In genomic region chr14:34549276-34549966, GRCh38 we compare ENCODE assay signal across 7 cellular contexts. TPM values are rescaled to one million over a fixed set of nuclear protein-coding genes. Genes with fewer than 3 reads are reported as not detected.
DNase-seq lines count a peak whose midpoint lies in the region; ATAC-seq, FAIRE-seq and TF ChIP-seq lines count a peak whose summit lies in the region.
"Not testable (repeated sequence)": the region's sequence is repeated elsewhere in the genome, so short reads cannot be mapped to it uniquely, and the experiment has no call there.

No MANE protein-coding gene starts in this region.

- H3K9me3 ChIP-seq in BLaER1; CD8-positive, alpha-beta memory T cell (ENCODE audit: low read length); T-helper 17 cell (ENCODE audit: control insufficient read depth, low read length, poor library complexity, severe bottlenecking); HepG2 (ENCODE audit: low read length); neuronal stem cell (replicated peaks in 1 of 2; ENCODE audit: control insufficient read depth in 2 of 2, insufficient read depth in 1 of 2, low read depth in 1 of 2, low read length in 2 of 2); gastrocnemius medialis: not testable (repeated sequence)

- H3K23ac ChIP-seq in neuronal stem cell (ENCODE audit: low read depth, low read length, poor library complexity): not testable (repeated sequence)

- H3K4me3 Mint-ChIP-seq in CD8-positive, alpha-beta memory T cell: peak overlapping the region in 4 of 7 donors; percentile 25 to 58 (median 42)
- not testable (repeated sequence) for H3K4me3 Mint-ChIP-seq in T-helper 17 cell; activated T-cell treated with anti-CD3 and anti-CD28 coated beads, Interleukin-2, amount 50 U/mL, for 24 hours

- in situ Hi-C loops in HepG2 (cut with HindIII; ENCODE audit: extremely low pct_ligation_motif_present, low pct_unique_long_range_greater_than_20kb); gastrocnemius medialis (cut with MboI; ENCODE audit: low sequenced_read_pairs in 4 of 4): not testable (repeated sequence)

- 90% methylated on average over 19 of the region's 19 CpGs for WGBS in HepG2 (ENCODE audit: low lambda C conversion rate)
- WGBS in neuronal stem cell (ENCODE audit: extremely low coverage in 2 of 2, insufficient read length in 2 of 2, insufficient replicate concordance in 1 of 2), 2 donors: no CpG with 5 or more reads among the region's 19 CpGs

- peaks cover 13 to 24% (median 17%) of the 10 kb centered on the region in 3 donors for H3K4me1 Mint-ChIP-seq in CD8-positive, alpha-beta memory T cell
- not testable (repeated sequence) for H3K4me1 Mint-ChIP-seq in T-helper 17 cell
- H3K4me1 Mint-ChIP-seq in activated T-cell treated with anti-CD3 and anti-CD28 coated beads, Interleukin-2, amount 50 U/mL, for 24 hours (ENCODE audit: low read depth): peaks cover 18% of the 10 kb centered on the region

- intact Hi-C loops in HepG2 (cut with micrococcal nuclease; ENCODE audit: unreplicated experiment); gastrocnemius medialis (cut with DNase I; ENCODE audit: low total_unique reads): not testable (repeated sequence)

- peak overlapping the region; percentile 58 for H2BK15ac ChIP-seq in neuronal stem cell (ENCODE audit: low read length)

- not testable (repeated sequence) for H3K27me3 Mint-ChIP-seq in CD8-positive, alpha-beta memory T cell; T-helper 17 cell; activated T-cell treated with anti-CD3 and anti-CD28 coated beads, Interleukin-2, amount 50 U/mL, for 24 hours

- peak overlapping the region; percentile 70; the same call in 1 of the 2 replicates for H3K4me2 ChIP-seq in BLaER1
- H3K4me2 ChIP-seq in HepG2 (ENCODE audit: low read depth, low read length); neuronal stem cell (ENCODE audit: insufficient read depth, low read length, poor library complexity, severe bottlenecking): not testable (repeated sequence)

- not testable (repeated sequence) for TF ChIP-seq RAD21 in HepG2 (CRISPR knock-in tag; IDR thresholded peaks at IDR 0.05)

- not testable (repeated sequence) for H4K8ac ChIP-seq in neuronal stem cell (ENCODE audit: low read depth, low read length)

- not testable (repeated sequence) for H3K79me2 ChIP-seq in HepG2 (ENCODE audit: insufficient read depth, low read length)

- not testable (repeated sequence) for H3K79me1 ChIP-seq in neuronal stem cell (ENCODE audit: low read depth, low read length)

- H3K36me3 ChIP-seq in BLaER1; CD8-positive, alpha-beta memory T cell (ENCODE audit: insufficient read depth, low read length); HepG2 (replicated peaks in 1 of 2; ENCODE audit: control insufficient read depth in 1 of 2, insufficient read depth in 2 of 2, low read length in 2 of 2); neuronal stem cell (replicated peaks in 1 of 2; ENCODE audit: control insufficient read depth in 2 of 2, insufficient read depth in 2 of 2, low read length in 2 of 2); gastrocnemius medialis: not testable (repeated sequence)

- H2BK5ac ChIP-seq in neuronal stem cell (ENCODE audit: low read length): not testable (repeated sequence)

- H2BK120ac ChIP-seq in neuronal stem cell (ENCODE audit: low read depth, low read length): not testable (repeated sequence)

- CTCF ChIA-PET in CD8-positive, alpha-beta memory T cell (lab: Charles Lee): interaction anchor here (1.6 kb wide), 1 partner anchor 16 kb away, joined by 4 read pairs; no protein-coding TSS in a partner anchor
- CTCF ChIA-PET in HepG2 (lab: Yijun Ruan, JAX; ENCODE audit: low intra/inter-chr PET ratio, low total read pairs): not testable (repeated sequence)

- peaks cover 7 to 32% (median 24%) of the 10 kb centered on the region in 5 donors for H3K9me3 Mint-ChIP-seq in CD8-positive, alpha-beta memory T cell
- not testable (repeated sequence) for H3K9me3 Mint-ChIP-seq in activated T-cell treated with anti-CD3 and anti-CD28 coated beads, Interleukin-2, amount 50 U/mL, for 24 hours

- not testable (repeated sequence) for FAIRE-seq in HepG2 (lab: Jason Lieb, UNC)

- H3K18ac ChIP-seq in neuronal stem cell (ENCODE audit: low read length): not testable (repeated sequence)

- not testable (repeated sequence) for H3K9ac ChIP-seq in BLaER1; HepG2 (ENCODE audit: insufficient read depth, low read depth, low read length); neuronal stem cell (ENCODE audit: low read depth, low read length, poor library complexity)

- H3K36me3 Mint-ChIP-seq in CD8-positive, alpha-beta memory T cell; T-helper 17 cell (ENCODE audit: low read depth); activated T-cell treated with anti-CD3 and anti-CD28 coated beads, Interleukin-2, amount 50 U/mL, for 24 hours (ENCODE audit: low read depth): not testable (repeated sequence)

- not testable (repeated sequence) for H2AK5ac ChIP-seq in neuronal stem cell (ENCODE audit: low read depth, low read length)

- TF ChIP-seq POLR2A in HepG2 (IDR thresholded peaks at IDR 0.05; ENCODE audit: insufficient read depth in 1 of 2, low read depth in 2 of 2, low read length in 2 of 2); gastrocnemius medialis (IDR thresholded peaks at IDR 0.05): not testable (repeated sequence)

- not testable (repeated sequence) for H3K4me3 ChIP-seq in BLaER1; CD8-positive, alpha-beta memory T cell (ENCODE audit: low read length); HepG2 (replicated peaks in 1 of 3; ENCODE audit: insufficient read depth in 1 of 3, low read depth in 2 of 3, low read length in 3 of 3); neuronal stem cell (ENCODE audit: low read length in 2 of 2); gastrocnemius medialis

- POLR2A ChIA-PET in CD8-positive, alpha-beta memory T cell (lab: Charles Lee): not testable (repeated sequence)
- POLR2A ChIA-PET in HepG2 (lab: Yijun Ruan, JAX): interaction anchor here (1.9 kb wide), 1 partner anchor 218 kb away, joined by 13 read pairs; no protein-coding TSS in a partner anchor

- H3K4ac ChIP-seq in neuronal stem cell (ENCODE audit: low read length): not testable (repeated sequence)

- not testable (repeated sequence) for H3K27ac ChIP-seq in BLaER1; CD8-positive, alpha-beta memory T cell (ENCODE audit: low read depth, low read length); HepG2 (ENCODE audit: extremely low read length, insufficient read depth, low read length); neuronal stem cell (replicated peaks; ENCODE audit: low read length)
- peak overlapping the region; percentile 69 to 78 (median 70) for H3K27ac ChIP-seq in gastrocnemius medialis

- not testable (repeated sequence) for H4K91ac ChIP-seq in neuronal stem cell (ENCODE audit: low read depth, low read length, poor library complexity)

- H3K14ac ChIP-seq in neuronal stem cell (ENCODE audit: low read length): not testable (repeated sequence)

- not testable (repeated sequence) for H2AFZ ChIP-seq in HepG2 (ENCODE audit: low read length); neuronal stem cell (ENCODE audit: low read length)

- peak overlapping the region in 4 of 8 donors; percentile 11 to 81 (median 54) for H3K27ac Mint-ChIP-seq in CD8-positive, alpha-beta memory T cell
- H3K27ac Mint-ChIP-seq in T-helper 17 cell: peak overlapping the region; percentile 48
- not testable (repeated sequence) for H3K27ac Mint-ChIP-seq in activated T-cell treated with anti-CD3 and anti-CD28 coated beads, Interleukin-2, amount 50 U/mL, for 24 hours

- H3K4me1 ChIP-seq in BLaER1 (peaks cover 30% of the 10 kb centered on the region), HepG2 (ENCODE audit: insufficient read depth, low read length) (peaks cover 18% of the 10 kb centered on the region)
- H3K4me1 ChIP-seq in CD8-positive, alpha-beta memory T cell (ENCODE audit: insufficient read depth, low read length); neuronal stem cell (ENCODE audit: control insufficient read depth in 2 of 2, insufficient read depth in 1 of 2, low read depth in 1 of 2, low read length in 2 of 2); gastrocnemius medialis: not testable (repeated sequence)

- TF ChIP-seq EP300 in HepG2 (IDR thresholded peaks at IDR 0.05; ENCODE audit: low read depth in 2 of 2, low read length in 2 of 2); HepG2 (CRISPR knock-in tag; IDR thresholded peaks at IDR 0.05; ENCODE audit: borderline replicate concordance): not testable (repeated sequence)

- BruUV-seq in HepG2 (replicated peaks; lab: Mats Ljungman, UMichigan): not testable (repeated sequence)

- not testable (repeated sequence) for TF ChIP-seq CTCF in HepG2 (CRISPR knock-in tag; IDR thresholded peaks at IDR 0.05); gastrocnemius medialis (IDR thresholded peaks at IDR 0.05 in 4 of 5, conservative IDR thresholded peaks at IDR 0.05 in 1 of 5)

- not testable (repeated sequence) for DNase-seq in CD8-positive, alpha-beta memory T cell; T-helper 17 cell; HepG2 (ENCODE audit: low spot score); neuronal stem cell (ENCODE audit: low spot score); gastrocnemius medialis
- peak; percentile 21 for DNase-seq in activated T-cell treated with anti-CD3 and anti-CD28 coated beads, Interleukin-2, amount 50 U/mL, for 24 hours

- H2BK12ac ChIP-seq in neuronal stem cell (ENCODE audit: low read length): peak overlapping the region; percentile 10

- not testable (repeated sequence) for H4K20me1 ChIP-seq in BLaER1; HepG2 (ENCODE audit: insufficient read depth, low read length)

- ATAC-seq in T-helper 17 cell, HepG2, gastrocnemius medialis: not testable (repeated sequence)

- H3K27me3 ChIP-seq in BLaER1; CD8-positive, alpha-beta memory T cell (ENCODE audit: insufficient read depth, low read length, poor library complexity, severe bottlenecking); HepG2 (ENCODE audit: control insufficient read depth in 1 of 2, insufficient read depth in 2 of 2, low read length in 2 of 2); neuronal stem cell (ENCODE audit: control insufficient read depth in 3 of 3, insufficient read depth in 3 of 3, low read depth in 1 of 3, low read length in 3 of 3); gastrocnemius medialis: not testable (repeated sequence)

RNA-seq across cellular contexts. Expression of gene EAPP, which starts 9.9 kb away (rescaled TPM):
- total RNA-seq in CD8-positive, alpha-beta memory T cell: 10 to 100 TPM; 36.4 to 38.6 TPM
- polyA plus RNA-seq in CD8-positive, alpha-beta memory T cell: 96.2 TPM
- total RNA-seq in T-helper 17 cell (10 to 100 TPM; 64.7 to 67.6 TPM), HepG2 (2016; rRNA removed; fragmentation: Illumina TruSeq; extraction: Trizol) (110 and 163 TPM in 2 replicates), gastrocnemius medialis (10 to 100 TPM; 25.6 to 35.7 (median 28.0) TPM)
- total RNA-seq in HepG2 (2016; cell fraction: cytosol; rRNA removed; fragmentation: Illumina TruSeq; extraction: Trizol; ENCODE audit: low read depth): 16.4 and 17.4 TPM in 2 replicates
- 111 and 170 TPM in 2 replicates for total RNA-seq in HepG2 (2016; cell fraction: insoluble cytoplasmic fraction; rRNA removed; fragmentation: Illumina TruSeq; extraction: Trizol)
- total RNA-seq in HepG2 (2016; cell fraction: membrane; rRNA removed; fragmentation: Illumina TruSeq; extraction: Trizol): 31.8 and 35.9 TPM in 2 replicates
- 50.7 and 59.2 TPM in 2 replicates for total RNA-seq in HepG2 (2016; cell fraction: nucleus; rRNA removed; fragmentation: Illumina TruSeq; extraction: Trizol)
- polyA plus RNA-seq in HepG2 (2011; rRNA removed): 57.8 and 68.7 TPM in 2 replicates
- 33.0 and 55.6 TPM in 2 replicates for polyA plus RNA-seq in HepG2 (2011; cell fraction: cytosol; rRNA removed)
- polyA plus RNA-seq in HepG2 (2011; cell fraction: nucleus; rRNA removed): 13.9 and 18.7 TPM in 2 replicates
- 52.5 and 74.2 TPM in 2 replicates for polyA plus RNA-seq in HepG2 (2012)
- 13.9 and 14.8 TPM in 2 replicates for polyA plus RNA-seq in HepG2 (2016; cell fraction: cytosol; fragmentation: Illumina TruSeq; extraction: Trizol; ENCODE audit: low read depth)
- polyA plus RNA-seq in HepG2 (2016; cell fraction: insoluble cytoplasmic fraction; fragmentation: Illumina TruSeq; extraction: Trizol; ENCODE audit: low read depth): 142 and 152 TPM in 2 replicates
- 22.0 and 26.2 TPM in 2 replicates for polyA plus RNA-seq in HepG2 (2016; cell fraction: membrane; fragmentation: Illumina TruSeq; extraction: Trizol; ENCODE audit: low read depth)
- 50.5 and 52.0 TPM in 2 replicates for polyA plus RNA-seq in HepG2 (2016; cell fraction: nucleus; fragmentation: Illumina TruSeq; extraction: Trizol; ENCODE audit: insufficient read depth, low read depth)
- polyA minus RNA-seq in HepG2 (2011; rRNA and poly(A)+ RNA removed; ENCODE audit: low replicate concordance): 11.0 and 20.1 TPM in 2 replicates
- polyA minus RNA-seq in HepG2 (2011; cell fraction: cytosol; rRNA and poly(A)+ RNA removed): 37.9 and 41.4 TPM in 2 replicates
- polyA minus RNA-seq in HepG2 (2011; cell fraction: nucleus; rRNA and poly(A)+ RNA removed): 48.5 and 48.9 TPM in 2 replicates
- 58.1 TPM for polyA plus RNA-seq in neuronal stem cell (2013, experiment 1 of 2)
- polyA plus RNA-seq in neuronal stem cell (2013, experiment 2 of 2): 61.4 TPM
